In the genomic region with DNA sequence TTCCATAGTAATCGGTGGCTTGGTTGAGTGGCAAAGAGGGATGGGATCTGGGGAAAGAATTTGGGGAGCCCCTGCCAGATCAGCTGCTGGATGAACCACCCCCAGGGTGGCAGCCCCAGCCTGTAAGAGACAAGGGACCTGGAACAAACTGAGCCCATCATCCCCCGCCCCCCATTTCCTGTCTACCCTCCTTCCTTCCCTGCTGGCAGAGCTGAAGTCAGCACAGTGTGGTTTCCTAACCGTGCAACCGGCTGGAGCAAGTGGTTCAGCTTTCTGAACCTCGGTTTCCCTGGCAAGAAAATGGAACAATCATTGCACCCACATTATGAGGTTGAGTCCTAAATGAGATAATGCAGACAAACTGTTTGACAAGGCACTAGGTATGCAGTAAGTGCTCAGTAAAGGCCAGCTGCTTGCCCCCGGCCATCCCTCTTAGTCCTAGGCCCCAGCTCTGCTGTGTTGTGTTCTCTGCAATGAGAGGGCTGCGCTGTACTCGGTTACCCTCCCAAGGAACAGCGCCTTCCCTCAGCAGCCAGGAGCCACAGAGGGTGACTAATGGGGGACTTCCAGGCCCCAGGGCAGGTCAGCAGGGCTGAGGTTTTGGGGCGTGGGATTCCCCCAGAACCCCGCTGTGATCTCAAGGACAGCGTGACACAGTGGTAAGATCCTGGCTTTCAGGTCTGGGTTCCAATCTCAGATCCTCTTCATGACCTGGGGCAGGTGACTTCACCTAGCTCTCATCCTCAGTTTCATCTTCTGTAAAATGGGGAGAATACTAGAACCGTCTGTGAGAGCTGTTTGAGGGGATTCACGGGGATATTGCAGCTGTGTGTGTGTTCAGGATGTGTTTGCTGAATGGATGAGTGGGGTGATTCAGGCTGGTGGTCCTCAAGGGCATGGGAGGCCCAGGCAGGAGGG, we compare ENCODE assay signal across 8 cellular contexts. TPM values are rescaled to one million over a fixed set of nuclear protein-coding genes. Genes with fewer than 3 reads are reported as not detected.
A peak's percentile ranks its signal among the peaks of the same experiment; 100 is the strongest.
DNase-seq lines count a peak whose midpoint lies in the region; ATAC-seq and TF ChIP-seq lines count a peak whose summit lies in the region.

No MANE protein-coding gene starts in this region.

- H3K36me3 ChIP-seq in OCI-LY3 (replicated peaks; ENCODE audit: low read depth, low read length) = peaks cover 7% of the 10 kb centered on the region
- no peaks in the 10 kb centered on the region for H3K36me3 ChIP-seq in neuronal stem cell (replicated peaks in 1 of 2; ENCODE audit: control insufficient read depth in 2 of 2, insufficient read depth in 2 of 2, low read length in 2 of 2)
- no peaks in the 10 kb centered on the region for H3K36me3 ChIP-seq in WERI-Rb-1

- H3K9ac ChIP-seq in OCI-LY3 (ENCODE audit: low read length) = peak overlapping the region; percentile 64
- H3K9ac ChIP-seq in neuronal stem cell (ENCODE audit: low read depth, low read length, poor library complexity) = no peak overlapping the region

- no CpG with 5 or more reads among the region's 14 CpGs for WGBS in neuronal stem cell (ENCODE audit: extremely low coverage in 2 of 2, insufficient read length in 2 of 2, insufficient replicate concordance in 1 of 2), 2 donors

- peak overlapping the region; percentile 88 for H2BK15ac ChIP-seq in neuronal stem cell (ENCODE audit: low read length)

- H3K4me3 ChIP-seq in OCI-LY3 (ENCODE audit: low read length) (peak overlapping the region; percentile 26; the same call in 1 of the 2 replicates), neuronal stem cell (ENCODE audit: low read length in 2 of 2) (no peak overlapping the region), WERI-Rb-1 (ENCODE audit: low read depth, low read length) (no peak overlapping the region)

- H3K79me2 ChIP-seq in OCI-LY3 (ENCODE audit: low read length) = no peaks in the 10 kb centered on the region

- H3K14ac ChIP-seq in neuronal stem cell (ENCODE audit: low read length) = no peak overlapping the region

- no peaks in the 10 kb centered on the region for H4K20me1 ChIP-seq in OCI-LY3 (ENCODE audit: insufficient read depth, low read length)

- H3K4me1 ChIP-seq in OCI-LY3 (ENCODE audit: low read length) (peaks cover 49% of the 10 kb centered on the region), neuronal stem cell (ENCODE audit: control insufficient read depth in 2 of 2, insufficient read depth in 1 of 2, low read depth in 1 of 2, low read length in 2 of 2) (peaks cover 7 to 13% of the 10 kb centered on the region in 2 donors)

- H2BK12ac ChIP-seq in neuronal stem cell (ENCODE audit: low read length) = peak overlapping the region; percentile 76

- H3K9me3 ChIP-seq in OCI-LY3 (ENCODE audit: insufficient read depth, low read length) (peaks cover 7% of the 10 kb centered on the region; the same call in 1 of the 2 replicates), neuronal stem cell (replicated peaks in 1 of 2; ENCODE audit: control insufficient read depth in 2 of 2, insufficient read depth in 1 of 2, low read depth in 1 of 2, low read length in 2 of 2) (peaks cover 0 to 4% of the 10 kb centered on the region in 2 donors), WERI-Rb-1 (ENCODE audit: severe bottlenecking) (no peaks in the 10 kb centered on the region)

- H3K27me3 ChIP-seq in OCI-LY3 (ENCODE audit: low read depth, low read length) (no peaks in the 10 kb centered on the region; the same call in 1 of the 2 replicates), neuronal stem cell (ENCODE audit: control insufficient read depth in 3 of 3, insufficient read depth in 3 of 3, low read depth in 1 of 3, low read length in 3 of 3) (no peaks in the 10 kb centered on the region), WERI-Rb-1 (ENCODE audit: insufficient read depth, low read depth, severe bottlenecking) (no peaks in the 10 kb centered on the region)

- peak overlapping the region; percentile 91 for H3K27ac ChIP-seq in OCI-LY3 (ENCODE audit: low read length)
- H3K27ac ChIP-seq in neuronal stem cell (replicated peaks; ENCODE audit: low read length) = no peak overlapping the region
- no peak overlapping the region for H3K27ac ChIP-seq in WERI-Rb-1

- H3K4ac ChIP-seq in neuronal stem cell (ENCODE audit: low read length) = no peak overlapping the region

- H2BK120ac ChIP-seq in neuronal stem cell (ENCODE audit: low read depth, low read length) = no peak overlapping the region

- H3K79me1 ChIP-seq in neuronal stem cell (ENCODE audit: low read depth, low read length) = no peaks in the 10 kb centered on the region

- no peak overlapping the region for H3K23ac ChIP-seq in neuronal stem cell (ENCODE audit: low read depth, low read length, poor library complexity)

- DNase-seq in activated gamma-delta T cell treated with Interleukin-2 at 50 U/mL for 16 hours (peak; percentile 63), neuronal stem cell (ENCODE audit: low spot score) (no peak), SW 1271 (lab: John Stamatoyannopoulos, UW) (no peak), WERI-Rb-1 (no peak), inferior parietal cortex (ENCODE audit: extremely low spot score) (no peak)

- peak; percentile 82 for ATAC-seq in GM18498 (IDR thresholded peaks at IDR 0.05; ENCODE audit: unreplicated experiment)
- peak; percentile 79 for ATAC-seq in HG02678 (IDR thresholded peaks at IDR 0.05; ENCODE audit: unreplicated experiment)

- no peak overlapping the region for H2AFZ ChIP-seq in OCI-LY3 (ENCODE audit: low read depth, low read length)
- no peak overlapping the region for H2AFZ ChIP-seq in neuronal stem cell (ENCODE audit: low read length)

- peak overlapping the region; percentile 61 for H3K18ac ChIP-seq in neuronal stem cell (ENCODE audit: low read length)

- peak overlapping the region; percentile 20 for H2BK5ac ChIP-seq in neuronal stem cell (ENCODE audit: low read length)

- H4K91ac ChIP-seq in neuronal stem cell (ENCODE audit: low read depth, low read length, poor library complexity) = peak overlapping the region; percentile 83

- peak overlapping the region; percentile 70 for H2AK5ac ChIP-seq in neuronal stem cell (ENCODE audit: low read depth, low read length)

- H3K4me2 ChIP-seq in OCI-LY3 (ENCODE audit: low read length) (peak overlapping the region; percentile 59), neuronal stem cell (ENCODE audit: insufficient read depth, low read length, poor library complexity, severe bottlenecking) (no peak overlapping the region)

- TF ChIP-seq CTCF in OCI-LY3 (IDR thresholded peaks at IDR 0.05; ENCODE audit: low read depth, low read length) = no peak
- TF ChIP-seq CTCF in WERI-Rb-1 (IDR thresholded peaks at IDR 0.05; ENCODE audit: low read depth, low read length) = no peak

- no peak overlapping the region for H4K8ac ChIP-seq in neuronal stem cell (ENCODE audit: low read depth, low read length)

RNA-seq across cellular contexts. Expression of a gene that starts 16.5 kb away (rescaled TPM):
- 0.11 TPM for polyA plus RNA-seq in neuronal stem cell (2013, experiment 1 of 2)
- polyA plus RNA-seq in neuronal stem cell (2013, experiment 2 of 2) = 0.15 TPM

RNA-seq across cellular contexts. Expression of a gene that starts 19.3 kb away (rescaled TPM):
- polyA plus RNA-seq in neuronal stem cell (2013, experiment 1 of 2) = 0.68 TPM
- polyA plus RNA-seq in neuronal stem cell (2013, experiment 2 of 2) = 0.73 TPM

RNA-seq across cellular contexts. Expression of a gene that starts 54.8 kb away (rescaled TPM):
- polyA plus RNA-seq in neuronal stem cell (2013, experiment 1 of 2) = 94.0 TPM
- polyA plus RNA-seq in neuronal stem cell (2013, experiment 2 of 2) = 89.8 TPM

RNA-seq across cellular contexts. Expression of a gene that starts 56.2 kb away (rescaled TPM):
- polyA plus RNA-seq in neuronal stem cell (2013, experiment 1 of 2) = 39.6 TPM
- 37.7 TPM for polyA plus RNA-seq in neuronal stem cell (2013, experiment 2 of 2)
